ENCODE assay signal across 1 cellular context in genomic region chr2:99335911-99336779, GRCh38.
A peak's percentile ranks its signal among the peaks of the same experiment; 100 is the strongest.
TF ChIP-seq lines count a peak whose summit lies in the region.

Gene TXNDC9 (minus strand): TSS chr2:99336333. CDS start chr2:99333210, 3,123 bp downstream.

TF ChIP-seq in SK-N-SH, 30 proteins besides CTCF, POLR2A, EP300 and RAD21 (continued from another document):
- TF ChIP-seq USF2 (IDR thresholded peaks at IDR 0.05; ENCODE audit: borderline replicate concordance, low read depth, low read length) (no peak), RFX5 (IDR thresholded peaks at IDR 0.05; ENCODE audit: low read length) (0 out of 2 replicates have a peak, but pooled peaks have one; percentile 37), USF1 (IDR thresholded peaks at IDR 0.05; ENCODE audit: borderline replicate concordance, low read depth) (no peak; the same call in 1 of the 2 replicates), RCOR1 (IDR thresholded peaks at IDR 0.05; ENCODE audit: low read length) (0 out of 2 replicates have a peak, but pooled peaks have one; percentile 41), SMC3 (IDR thresholded peaks at IDR 0.05; ENCODE audit: low read depth, low read length) (no peak; the same call in 1 of the 2 replicates), MEF2A (IDR thresholded peaks at IDR 0.05; ENCODE audit: borderline replicate concordance, low read depth) (no peak), POLR2AphosphoS5 (IDR thresholded peaks at IDR 0.05; ENCODE audit: low read depth, low read length) (peak; percentile 98)
